11 cellular contexts compared by ENCODE assay signal in the genomic region with DNA sequence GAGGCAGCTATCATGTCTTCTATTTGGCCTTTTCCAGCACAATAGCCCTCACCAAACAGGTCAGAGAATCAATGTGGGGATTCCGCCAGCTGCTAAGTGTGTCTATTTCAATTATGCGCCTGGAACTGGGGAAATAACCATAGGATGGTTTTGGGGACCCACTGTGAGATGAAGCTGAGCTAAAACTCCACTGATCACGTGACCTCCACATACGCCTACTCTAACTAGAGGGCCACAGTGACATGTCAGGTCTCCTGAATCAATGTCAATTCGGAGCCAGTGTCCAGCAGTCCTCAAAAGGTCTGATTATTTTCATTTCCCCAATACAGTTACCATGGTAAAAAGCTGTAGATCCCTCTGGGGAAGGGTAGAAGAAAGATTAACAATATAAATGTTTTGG. TPM values are rescaled to one million over a fixed set of nuclear protein-coding genes. Genes with fewer than 3 reads are reported as not detected.
"Had no signal": no experiment of that assay in that cellular context is flagged by ENCODE, and none has a peak within 500 bp of the region (broad histone marks: within the 10 kb centered on the region; RNA-seq: fewer than 3 reads in every experiment).

No MANE protein-coding gene starts in this region.

- H3K4me3 ChIP-seq: GM23248, GM23338, HAP-1 had no signal

- H3K9ac ChIP-seq: GM23248 had no signal

- DNase-seq: GM23248, GOT3, H7, H9, HCEC 1CT, HFFc6 had no signal

- ATAC-seq: GM23338, HCT116 had no signal

- FAIRE-seq: H1, H54 had no signal

- H3K9me3 ChIP-seq: HAP-1 had no signal

- H3K27ac ChIP-seq: GM23248 had no signal

- H3K36me3 ChIP-seq: HAP-1 had no signal

- H2AFZ ChIP-seq: GM23248, GM23338 had no signal

- H3K4me2 ChIP-seq: GM23338 had no signal

RNA-seq across cellular contexts. Expression of gene BANK1, which starts 10.2 kb away (rescaled TPM):
- total RNA-seq: GM23248, H7 had no signal
- polyA plus RNA-seq: GM23248 had no signal
